In genomic region chr9:127174386-127175318, GRCh38 we compare ENCODE assay signal across 1 cellular context.
TF ChIP-seq lines count a peak whose summit lies in the region.

No MANE protein-coding gene starts in this region.

TF ChIP-seq in K562, 482 proteins besides CTCF, POLR2A, EP300 and RAD21:
- TF ChIP-seq NBN (IDR thresholded peaks at IDR 0.05; ENCODE audit: low read depth), result no peak
- no peak for TF ChIP-seq BRF1 (IDR thresholded peaks at IDR 0.05; ENCODE audit: borderline replicate concordance, extremely low read depth, insufficient read length)
- TF ChIP-seq OTX1 (CRISPR knock-in tag; IDR thresholded peaks at IDR 0.05), result no peak
- no peak for TF ChIP-seq FOXA1 (IDR thresholded peaks at IDR 0.05; ENCODE audit: borderline replicate concordance)
- no peak for TF ChIP-seq ETV5 (CRISPR knock-in tag; IDR thresholded peaks at IDR 0.05; ENCODE audit: low read depth)
